22 cellular contexts compared by ENCODE assay signal in genomic region chr1:48784301-48784700, GRCh38. TPM values are rescaled to one million over a fixed set of nuclear protein-coding genes. Genes with fewer than 3 reads are reported as not detected.
"Had no signal": no experiment of that assay in that cellular context is flagged by ENCODE, and none has a peak within 500 bp of the region (broad histone marks: within the 10 kb centered on the region; RNA-seq: fewer than 3 reads in every experiment).

No MANE protein-coding gene starts in this region.

- H3K36me3 ChIP-seq: adrenal gland had no signal

- H3K27me3 ChIP-seq: adrenal gland had no signal

- DNase-seq: activated CD4-positive, alpha-beta T cell treated with anti-CD3 and anti-CD28 coated beads for 48 hours; activated CD4-positive, alpha-beta T cell treated with anti-CD3 and anti-CD28 coated beads, Interleukin-2, amount 50 U/mL, for 4 hours; activated CD4-positive, CD25-positive, alpha-beta regulatory T cell treated with anti-CD3 and anti-CD28 coated beads, Interleukin-2, amount 50 U/mL, for 72 hours; activated CD8-positive, alpha-beta memory T cell treated with anti-CD3 and anti-CD28 coated beads, Interleukin-2, amount 50 U/mL, for 48 hours; activated CD8-positive, alpha-beta T cell treated with anti-CD3 and anti-CD28 coated beads, Interleukin-2, amount 10 ng/mL, durations not matched to agents 7 days and 5 days; activated naive CD4-positive, alpha-beta T cell treated with anti-CD3 and anti-CD28 coated beads, Interleukin-2, amount 50 U/mL, for 16 hours; activated naive CD8-positive, alpha-beta T cell treated with anti-CD3 and anti-CD28 coated beads, Interleukin-2, amount 10 ng/mL, durations not matched to agents 7 days and 5 days; activated T-cell treated with anti-CD3 and anti-CD28 coated beads, Interleukin-2, amount 50 U/mL, for 1 hour; adrenal gland; anterior cingulate cortex; central memory CD4-positive, alpha-beta T cell; MM.1S; NCI-H1930; NCI-H226; NCI-H69; PC-9; SHP77 treated with DMSO at 0.1 percent for 48 hours; T-helper 17 cell; T-helper 9 cell had no signal

- H3K4me3 ChIP-seq: adrenal gland, PC-9 had no signal

- ATAC-seq: activated CD8-positive, alpha-beta T cell treated with anti-CD3 and anti-CD28 coated beads, Interleukin-2, amount 10 ng/mL, durations not matched to agents 7 days and 5 days; T-helper 17 cell; WTC11 had no signal

RNA-seq across cellular contexts. Expression of gene BEND5, which starts 7.6 kb away (rescaled TPM):
- total RNA-seq: NCI-H460, PC-9, SK-MEL-5 had no signal
